Comparison of ENCODE assay signal across 1 cellular context in genomic region chr10:123897146-123897545, GRCh38.
TF ChIP-seq lines count a peak whose summit lies in the region.

No MANE protein-coding gene starts in this region.

TF ChIP-seq in K562, 482 proteins besides CTCF, POLR2A, EP300 and RAD21:
- TF ChIP-seq, protein P1, sequence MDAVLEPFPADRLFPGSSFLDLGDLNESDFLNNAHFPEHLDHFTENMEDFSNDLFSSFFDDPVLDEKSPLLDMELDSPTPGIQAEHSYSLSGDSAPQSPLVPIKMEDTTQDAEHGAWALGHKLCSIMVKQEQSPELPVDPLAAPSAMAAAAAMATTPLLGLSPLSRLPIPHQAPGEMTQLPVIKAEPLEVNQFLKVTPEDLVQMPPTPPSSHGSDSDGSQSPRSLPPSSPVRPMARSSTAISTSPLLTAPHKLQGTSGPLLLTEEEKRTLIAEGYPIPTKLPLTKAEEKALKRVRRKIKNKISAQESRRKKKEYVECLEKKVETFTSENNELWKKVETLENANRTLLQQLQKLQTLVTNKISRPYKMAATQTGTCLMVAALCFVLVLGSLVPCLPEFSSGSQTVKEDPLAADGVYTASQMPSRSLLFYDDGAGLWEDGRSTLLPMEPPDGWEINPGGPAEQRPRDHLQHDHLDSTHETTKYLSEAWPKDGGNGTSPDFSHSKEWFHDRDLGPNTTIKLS (IDR thresholded peaks at IDR 0.05; ENCODE audit: borderline replicate concordance, low read depth): no peak
- TF ChIP-seq ZBTB17 (CRISPR knock-in tag; IDR thresholded peaks at IDR 0.05): no peak
- TF ChIP-seq RNF219 (CRISPR knock-in tag; IDR thresholded peaks at IDR 0.05): no peak
- TF ChIP-seq ZNF24 (IDR thresholded peaks at IDR 0.05): no peak
- no peak for TF ChIP-seq DACH1 (IDR thresholded peaks at IDR 0.05; ENCODE audit: partially characterized antibody)
- TF ChIP-seq TSC22D4 (tag; IDR thresholded peaks at IDR 0.05): no peak
- no peak for TF ChIP-seq MED1 (CRISPR knock-in tag; IDR thresholded peaks at IDR 0.05; ENCODE audit: borderline replicate concordance)
- no peak for TF ChIP-seq U2AF2 (optimal IDR thresholded peaks at IDR 0.05; ENCODE audit: low read depth, low read length)
- TF ChIP-seq NEUROD1 (IDR thresholded peaks at IDR 0.05; ENCODE audit: borderline replicate concordance, low read depth, low read length, partially characterized antibody): no peak
- TF ChIP-seq MYBL2 (IDR thresholded peaks at IDR 0.05; ENCODE audit: low read depth): no peak
- TF ChIP-seq MYBL2 (CRISPR knock-in tag; IDR thresholded peaks at IDR 0.05; ENCODE audit: borderline replicate concordance): no peak
- no peak for TF ChIP-seq PHB2 (IDR thresholded peaks at IDR 0.05; ENCODE audit: low read depth)
- TF ChIP-seq CBX8 (IDR thresholded peaks at IDR 0.05; ENCODE audit: borderline replicate concordance, extremely low read depth, low read depth, low read length, poor library complexity, severe bottlenecking): no peak
- TF ChIP-seq KDM4B (IDR thresholded peaks at IDR 0.05; ENCODE audit: borderline replicate concordance in 2 of 2, low read depth in 1 of 2): no peak
- TF ChIP-seq ZC3H11A (IDR thresholded peaks at IDR 0.05; ENCODE audit: low read depth, low read length): no peak
- TF ChIP-seq ZNF311 (CRISPR knock-in tag; IDR thresholded peaks at IDR 0.05): no peak
- TF ChIP-seq GABPB2 (CRISPR knock-in tag; conservative IDR thresholded peaks at IDR 0.05): no peak
- no peak for TF ChIP-seq REST (CRISPR knock-in tag; IDR thresholded peaks at IDR 0.05; ENCODE audit: low read depth)
